8 cellular contexts compared by ENCODE assay signal in the genomic region with DNA sequence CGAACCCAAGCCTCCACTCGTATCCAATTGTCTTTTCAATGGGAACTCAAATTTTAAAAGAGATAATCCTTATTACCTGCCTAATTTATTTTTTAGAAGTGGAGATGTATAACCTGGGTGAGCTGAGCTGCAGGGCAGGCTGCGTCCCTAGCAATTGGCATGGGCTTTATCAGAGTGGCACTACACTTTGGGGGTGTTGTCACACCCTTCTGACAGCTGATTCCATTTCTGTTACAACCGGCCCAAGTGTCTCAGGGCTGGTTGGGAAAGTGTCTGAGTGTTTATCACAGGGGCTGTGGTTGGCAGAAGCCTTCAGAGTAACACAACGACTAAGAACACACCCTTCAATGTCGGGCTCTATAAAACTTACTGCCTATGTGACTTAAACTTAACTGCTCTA.
"Had no signal": no experiment of that assay in that cellular context is flagged by ENCODE, and none has a peak within 500 bp of the region (broad histone marks: within the 10 kb centered on the region; RNA-seq: fewer than 3 reads in every experiment).

No MANE protein-coding gene starts in this region.

- H3K36me3 ChIP-seq: HAP-1 had no signal

- H3K27ac ChIP-seq: GM23248, HL-60 had no signal

- H3K4me3 ChIP-seq: GM23248, HAP-1 had no signal

- H3K4me1 ChIP-seq: HAP-1 had no signal

- ATAC-seq: HCT116, HepG2 had no signal

- H3K9me3 ChIP-seq: HAP-1 had no signal

- DNase-seq: GM23248, GOT3, H7, HFFc6 had no signal
